ENCODE assay signal across 9 cellular contexts in genomic region chr6:34546551-34547321, GRCh38. TPM values are rescaled to one million over a fixed set of nuclear protein-coding genes. Genes with fewer than 3 reads are reported as not detected.
DNase-seq lines count a peak whose midpoint lies in the region; ATAC-seq and TF ChIP-seq lines count a peak whose summit lies in the region.
"Had no signal": no experiment of that assay in that cellular context is flagged by ENCODE, and none has a peak within 500 bp of the region (broad histone marks: within the 10 kb centered on the region; RNA-seq: fewer than 3 reads in every experiment).

No MANE protein-coding gene starts in this region.

- no peaks in the 10 kb centered on the region for H3K36me3 Mint-ChIP-seq in activated naive CD8-positive, alpha-beta T cell treated with anti-CD3 and anti-CD28 coated beads, Interleukin-2, amount 50 U/mL, for 24 hours (ENCODE audit: low read depth)

- peak; percentile 46 for TF ChIP-seq CTCF in VCaP (conservative IDR thresholded peaks at IDR 0.05)
- no peak for TF ChIP-seq CTCF in lower leg skin (IDR thresholded peaks at IDR 0.05)
- no peak for TF ChIP-seq CTCF in gastroesophageal sphincter (IDR thresholded peaks at IDR 0.05)

- H3K27ac ChIP-seq in VCaP: peak overlapping the region; percentile 100
- no peak overlapping the region for H3K27ac ChIP-seq in gastroesophageal sphincter

- no peaks in the 10 kb centered on the region for H3K9me3 Mint-ChIP-seq in activated naive CD8-positive, alpha-beta T cell treated with anti-CD3 and anti-CD28 coated beads, Interleukin-2, amount 50 U/mL, for 24 hours
- H3K9me3 Mint-ChIP-seq: nephron had no signal

- no peaks in the 10 kb centered on the region for H3K4me1 Mint-ChIP-seq in activated naive CD8-positive, alpha-beta T cell treated with anti-CD3 and anti-CD28 coated beads, Interleukin-2, amount 50 U/mL, for 24 hours

- no peak overlapping the region for H3K27ac Mint-ChIP-seq in activated naive CD8-positive, alpha-beta T cell treated with anti-CD3 and anti-CD28 coated beads, Interleukin-2, amount 50 U/mL, for 24 hours

- no peaks in the 10 kb centered on the region for H3K27me3 Mint-ChIP-seq in activated naive CD8-positive, alpha-beta T cell treated with anti-CD3 and anti-CD28 coated beads, Interleukin-2, amount 50 U/mL, for 24 hours

- in situ Hi-C loops in ACHN (cut with HindIII; ENCODE audit: low pct_ligation_motif_present, low pct_unique_long_range_greater_than_20kb, low sequenced_read_pairs): no loop called here

- 19 to 21% methylated on average over 11 of the region's 11 CpGs for WGBS in lower leg skin, 2 donors
- WGBS in gastroesophageal sphincter (ENCODE audit: low coverage in 1 of 2), 2 donors: 21 to 33% methylated on average over 2 to 3 of the region's 11 CpGs

- H3K4me3 ChIP-seq in lower leg skin (ENCODE audit: low read depth, poor library complexity, severe bottlenecking) (no peak overlapping the region), gastroesophageal sphincter (no peak overlapping the region)

- TF ChIP-seq POLR2A in lower leg skin (IDR thresholded peaks at IDR 0.05) (no peak), gastroesophageal sphincter (IDR thresholded peaks at IDR 0.05) (no peak)

- DNase-seq in ACHN (peak; percentile 29), NCI-H1105 treated with DMSO at 0.1 percent for 48 hours (lab: John Stamatoyannopoulos, UW) (peak; percentile 97), lower leg skin (ENCODE audit: low spot score in 2 of 2) (peak; percentile 31 to 91), HPDE6-E6E7 (ENCODE audit: extremely low spot score) (no peak)
- DNase-seq in activated naive CD8-positive, alpha-beta T cell treated with anti-CD3 and anti-CD28 coated beads, Interleukin-2, amount 50 U/mL, for 24 hours: no peak

- no peaks in the 10 kb centered on the region for H3K27me3 ChIP-seq in gastroesophageal sphincter

- ATAC-seq in gastroesophageal sphincter (no peak), GM18868 (IDR thresholded peaks at IDR 0.05; ENCODE audit: unreplicated experiment) (no peak)
- no peak for ATAC-seq in activated naive CD8-positive, alpha-beta T cell treated with anti-CD3 and anti-CD28 coated beads, Interleukin-2, amount 50 U/mL, for 24 hours

- H3K9me3 ChIP-seq in gastroesophageal sphincter: no peaks in the 10 kb centered on the region

- intact Hi-C loops in lower leg skin (cut with DNase I; ENCODE audit: low total_unique reads): no loop called here

- TF ChIP-seq EP300 in gastroesophageal sphincter (IDR thresholded peaks at IDR 0.05): no peak

- no peak overlapping the region for H3K4me3 Mint-ChIP-seq in activated naive CD8-positive, alpha-beta T cell treated with anti-CD3 and anti-CD28 coated beads, Interleukin-2, amount 50 U/mL, for 24 hours
- H3K4me3 Mint-ChIP-seq: nephron had no signal

- peaks cover 0 to 17% (median 0%) of the 10 kb centered on the region in 3 donors for H3K4me1 ChIP-seq in gastroesophageal sphincter

- no peaks in the 10 kb centered on the region for H3K36me3 ChIP-seq in gastroesophageal sphincter

RNA-seq across cellular contexts. Expression of gene SPDEF, which starts 9.4 kb away (rescaled TPM):
- 10 to 100 TPM in 3 of 4 donors, 1 to 10 TPM in 1; 9.1 to 47.9 (median 28.7) TPM for total RNA-seq in lower leg skin
- total RNA-seq in gastroesophageal sphincter: 1 to 10 TPM in 1 of 4 donors, not detected in 3; 4.4 TPM

Comparison
In these comparisons a context has a peak if more than half of its experiments do, and no peak if none do; other contexts are left out.
1. DNase-seq: peak in ACHN (single experiment), NCI-H1105 treated with DMSO at 0.1 percent for 48 hours (single experiment) and lower leg skin (2 of 2); none in HPDE6-E6E7 (single experiment) and activated naive CD8-positive, alpha-beta T cell treated with anti-CD3 and anti-CD28 coated beads, Interleukin-2, amount 50 U/mL, for 24 hours (single experiment).